In genomic region chr6:4102687-4103244, GRCh38 we compare ENCODE assay signal across 18 cellular contexts. TPM values are rescaled to one million over a fixed set of nuclear protein-coding genes. Genes with fewer than 3 reads are reported as not detected.
A peak's percentile ranks its signal among the peaks of the same experiment; 100 is the strongest.
DNase-seq lines count a peak whose midpoint lies in the region; TF ChIP-seq lines count a peak whose summit lies in the region.
"Had no signal": no experiment of that assay in that cellular context is flagged by ENCODE, and none has a peak within 500 bp of the region (broad histone marks: within the 10 kb centered on the region; RNA-seq: fewer than 3 reads in every experiment).

No MANE protein-coding gene starts in this region.

- no peak for TF ChIP-seq EP300 in stomach (IDR thresholded peaks at IDR 0.05)

- DNase-seq in LNCaP clone FGC (ENCODE audit: low read depth) (peak; percentile 74), NCI-H2227 treated with DMSO at 0.1 percent for 48 hours (lab: John Stamatoyannopoulos, UW) (peak; percentile 62), cerebellar cortex (ENCODE audit: low spot score) (peak; percentile 80), stomach (peak; percentile 34), PC-9 (no peak), T-helper 9 cell (no peak)
- DNase-seq in stimulated activated CD4-positive, alpha-beta T cell treated with anti-CD3 and anti-CD28 coated beads, Interleukin-15, amount 100 ng/mL, for 24 hours = no peak
- DNase-seq: activated CD8-positive, alpha-beta T cell treated with anti-CD3 and anti-CD28 coated beads for 36 hours; DMS79 treated with DMSO at 0.1 percent for 48 hours; glutamatergic neuron; KBM-7; mammary epithelial cell; NCI-H2107; stimulated activated CD8-positive, alpha-beta memory T cell treated with anti-CD3 and anti-CD28 coated beads, Interleukin-4, amount 100 ng/mL, for 48 hours; testis had no signal

- H3K27ac ChIP-seq in stomach (peak overlapping the region; percentile 15 to 58 (median 43)), PC-9 (no peak overlapping the region)
- H3K27ac ChIP-seq: right atrium auricular region, testis had no signal

- H3K4me1 ChIP-seq in stomach = peaks cover 4 to 24% (median 16%) of the 10 kb centered on the region in 4 donors
- H3K4me1 ChIP-seq in PC-9 (replicated peaks; ENCODE audit: insufficient read depth) = 0 out of 2 replicates have a peak, but pooled peaks cover 6% of the 10 kb centered on the region
- H3K4me1 ChIP-seq: right atrium auricular region, testis had no signal

- POLR2A ChIA-PET in PC-9 (lab: Charles Lee; ENCODE audit: unreplicated experiment) = no interaction called here

- H2AFZ ChIP-seq in PC-9 = no peak overlapping the region

- TF ChIP-seq POLR2A in stomach (IDR thresholded peaks at IDR 0.05) = no peak

- H3K9me3 ChIP-seq in stomach (no peaks in the 10 kb centered on the region), PC-9 (ENCODE audit: insufficient read depth, low read depth) (no peaks in the 10 kb centered on the region)
- H3K9me3 ChIP-seq: right atrium auricular region, testis had no signal

- H3K4me3 ChIP-seq in LNCaP clone FGC (ENCODE audit: low read depth, low read length) (no peak overlapping the region), stomach (no peak overlapping the region), PC-9 (no peak overlapping the region)
- H3K4me3 ChIP-seq: right atrium auricular region, testis had no signal

- H3K4me2 ChIP-seq in PC-9 = no peak overlapping the region

- BruUV-seq in PC-9 (replicated peaks; lab: Mats Ljungman, UMichigan) = no TSS peak

- 20 to 47% (median 33%) methylated on average over 6 of the region's 6 CpGs for WGBS in stomach, 5 donors

- CTCF ChIA-PET in PC-9 (lab: Charles Lee) = no interaction called here

- no peaks in the 10 kb centered on the region for H3F3A ChIP-seq in PC-9 (ENCODE audit: insufficient read depth, low read depth)

- no peaks in the 10 kb centered on the region for H3K79me2 ChIP-seq in PC-9 (ENCODE audit: low read depth)

- H4K20me1 ChIP-seq in PC-9 (ENCODE audit: insufficient read depth) = no peaks in the 10 kb centered on the region

- no peaks in the 10 kb centered on the region for H3K27me3 ChIP-seq in stomach
- no peaks in the 10 kb centered on the region for H3K27me3 ChIP-seq in PC-9 (ENCODE audit: insufficient read depth, low read depth)
- H3K27me3 ChIP-seq: right atrium auricular region, testis had no signal

- no peaks in the 10 kb centered on the region for H3K9me2 ChIP-seq in PC-9 (ENCODE audit: insufficient read depth)

- TF ChIP-seq CTCF in LNCaP clone FGC (IDR thresholded peaks at IDR 0.05; ENCODE audit: control insufficient read depth, extremely low read depth, insufficient read depth) (no peak), stomach (IDR thresholded peaks at IDR 0.05) (no peak), PC-9 (conservative IDR thresholded peaks at IDR 0.05) (no peak)

- H3K36me3 ChIP-seq in stomach = no peaks in the 10 kb centered on the region
- H3K36me3 ChIP-seq in PC-9 (ENCODE audit: low read depth) = no peaks in the 10 kb centered on the region
- H3K36me3 ChIP-seq: right atrium auricular region had no signal

- intact Hi-C loops in stomach (cut with DNase I; ENCODE audit: low total_unique reads) (no loop called here), PC-9 (cut with micrococcal nuclease; ENCODE audit: unreplicated experiment) (no loop called here)

RNA-seq across cellular contexts. Expression of gene FAM217A, which starts 23.8 kb away (rescaled TPM):
- total RNA-seq in stomach (not detected), PC-9 (2021) (not detected in 2 replicates)
- polyA plus RNA-seq in stomach = under 1 TPM in 2 of 3 donors, not detected in 1; 0.08 to 0.68 TPM
- total RNA-seq: activated CD8-positive, alpha-beta T cell treated with anti-CD3 and anti-CD28 coated beads for 36 hours; activated T-helper 1 cell treated with anti-CD3 and anti-CD28 coated beads, Interleukin-12 subunit alpha, Interleukin-12 subunit beta, Interleukin-2, Interleukin-4 antibody, amounts not matched to agents 30 ng/mL and 10 ng/mL and 1 ng/mL, durations not matched to agents 14 hours and 24 hours and 36 hours; mammary epithelial cell; right atrium auricular region had no signal
- polyA plus RNA-seq: BJ, mammary epithelial cell had no signal

RNA-seq across cellular contexts. Expression of gene ECI2, which starts 32.6 kb away (rescaled TPM):
- total RNA-seq in stomach = 100 to 1,000 TPM in 1 of 5 donors, 10 to 100 TPM in 4; 22.8 to 107 (median 45.6) TPM
- 100 to 1,000 TPM in 1 of 3 donors, 10 to 100 TPM in 2; 65.4 to 102 (median 90.9) TPM for polyA plus RNA-seq in stomach
- total RNA-seq in PC-9 (2021) = 45.7 and 53.8 TPM in 2 replicates

Comparison
In these comparisons a context has a peak if more than half of its experiments do, and no peak if none do; other contexts are left out.
1. DNase-seq: peak in LNCaP clone FGC (single experiment), NCI-H2227 treated with DMSO at 0.1 percent for 48 hours (single experiment), cerebellar cortex (single experiment) and stomach (single experiment); none in PC-9 (0 of 2), stimulated activated CD4-positive, alpha-beta T cell treated with anti-CD3 and anti-CD28 coated beads, Interleukin-15, amount 100 ng/mL, for 24 hours (single experiment) and T-helper 9 cell (single experiment).